In genomic region chr12:48482198-48482597, GRCh38 we compare ENCODE assay signal across 31 cellular contexts. TPM values are rescaled to one million over a fixed set of nuclear protein-coding genes. Genes with fewer than 3 reads are reported as not detected.
"Had no signal": no experiment of that assay in that cellular context is flagged by ENCODE, and none has a peak within 500 bp of the region (broad histone marks: within the 10 kb centered on the region; RNA-seq: fewer than 3 reads in every experiment).

Gene C12orf54, plus strand, starts transcription at chr12:48482498. Its CDS starts 799 bp downstream, at chr12:48483297.

- DNase-seq: colonic mucosa; cortex of kidney; effector CD8-positive, alpha-beta T cell; effector memory CD8-positive, alpha-beta T cell; endodermal cell; erythroblast; esophagus squamous epithelium; foreskin fibroblast; foreskin melanocyte; gastrocnemius medialis; glutamatergic neuron; head of caudate nucleus; heart right ventricle; hippocampal formation; left cardiac atrium; left lung; left ventricle myocardium superior; lower lobe of right lung; mesenchymal stem cell; mucosa of descending colon; naive B cell had no signal

- H3K27ac Mint-ChIP-seq: dendritic cell treated with granulocyte-macrophage colony-stimulating factor and Interleukin-4, amounts not matched to agents 40 ng/mL and 50 ng/mL, for 4 days; effector memory CD8-positive, alpha-beta T cell; endodermal cell; mesothelial cell of epicardium; naive B cell had no signal

- H3K4me3 Mint-ChIP-seq: dendritic cell treated with granulocyte-macrophage colony-stimulating factor and Interleukin-4, amounts not matched to agents 40 ng/mL and 50 ng/mL, for 4 days; effector memory CD8-positive, alpha-beta T cell; endodermal cell; mesothelial cell of epicardium; naive B cell had no signal

- ATAC-seq: effector memory CD8-positive, alpha-beta T cell; esophagus mucosa; gastrocnemius medialis; heart right ventricle; left cardiac atrium; left lung; left ventricle myocardium superior; lower lobe of right lung; mucosa of descending colon had no signal

- H3K9me3 Mint-ChIP-seq: dendritic cell treated with granulocyte-macrophage colony-stimulating factor and Interleukin-4, amounts not matched to agents 40 ng/mL and 50 ng/mL, for 4 days; effector memory CD8-positive, alpha-beta T cell had no signal

- H3K36me3 Mint-ChIP-seq: mesothelial cell of epicardium, naive B cell had no signal

- H3K4me1 Mint-ChIP-seq: endodermal cell, mesothelial cell of epicardium, naive B cell had no signal

RNA-seq across cellular contexts. Expression of gene C12orf54, which starts in this region (rescaled TPM):
- total RNA-seq: colonic mucosa, dermis microvascular lymphatic vessel endothelial cell, endodermal cell, gastrocnemius medialis, glomerular endothelial cell, heart right ventricle, kidney epithelial cell, left cardiac atrium, left lung, left ventricle myocardium superior, lower leg skin, lung microvascular endothelial cell, mesenteric fat pad, myocyte had no signal
